Comparison of ENCODE assay signal across 1 cellular context in genomic region chr12:97560766-97561165, GRCh38.
TF ChIP-seq lines count a peak whose summit lies in the region.

No MANE protein-coding gene starts in this region.

TF ChIP-seq in GM23338, 12 proteins besides CTCF, POLR2A, EP300 and RAD21:
- TF ChIP-seq POLR2AphosphoS5 (IDR thresholded peaks at IDR 0.05; ENCODE audit: low read depth) = no peak
- TF ChIP-seq STAT1 (IDR thresholded peaks at IDR 0.05; ENCODE audit: unreplicated experiment) = no peak
- TF ChIP-seq REST (IDR thresholded peaks at IDR 0.05; ENCODE audit: unreplicated experiment) = no peak
- no peak for TF ChIP-seq CREB1 (CRISPR knock-in tag; IDR thresholded peaks at IDR 0.05; ENCODE audit: low read depth)
- no peak for TF ChIP-seq ZNF462 (CRISPR knock-in tag; IDR thresholded peaks at IDR 0.05)
- TF ChIP-seq JUNB (IDR thresholded peaks at IDR 0.05; ENCODE audit: unreplicated experiment) = no peak
- TF ChIP-seq ZNF114 (CRISPR knock-in tag; IDR thresholded peaks at IDR 0.05) = no peak
- no peak for TF ChIP-seq EZH2phosphoT487 (IDR thresholded peaks at IDR 0.05; ENCODE audit: unreplicated experiment)
- no peak for TF ChIP-seq ETS1 (IDR thresholded peaks at IDR 0.05)
